Comparison of ENCODE assay signal across 15 cellular contexts in the genomic region with DNA sequence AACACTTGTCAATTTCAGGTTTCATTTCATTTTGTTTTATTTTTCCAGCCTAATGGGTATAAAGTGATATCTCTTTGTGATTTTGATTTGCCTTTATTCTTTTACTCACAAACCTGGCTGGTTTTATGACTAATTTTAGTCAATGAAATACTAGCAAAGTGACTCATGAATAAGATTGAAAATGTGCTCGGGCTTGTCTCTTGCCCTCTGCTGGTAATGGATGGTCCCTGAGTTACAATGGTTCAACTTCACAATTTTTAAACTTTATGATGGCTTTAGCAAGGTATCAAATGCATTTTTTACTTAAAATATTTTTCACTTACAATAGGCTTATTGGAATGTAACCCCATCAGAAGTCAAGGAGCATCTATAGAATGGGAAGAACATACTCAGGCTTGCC.
DNase-seq lines count a peak whose midpoint lies in the region; ATAC-seq and TF ChIP-seq lines count a peak whose summit lies in the region.
"Had no signal": no experiment of that assay in that cellular context is flagged by ENCODE, and none has a peak within 500 bp of the region (broad histone marks: within the 10 kb centered on the region; RNA-seq: fewer than 3 reads in every experiment).

No MANE protein-coding gene starts in this region.

- TF ChIP-seq CTCF in osteocyte (IDR thresholded peaks at IDR 0.05) = peak; percentile 10

- peaks cover 11% of the 10 kb centered on the region for H3K9me3 Mint-ChIP-seq in osteocyte (ENCODE audit: unreplicated experiment)

- intact Hi-C loops in right cardiac atrium (cut with DNase I) = no loop called here

- DNase-seq in astrocyte of the hippocampus (ENCODE audit: low read depth, low spot score) = peak; percentile 8
- no peak for DNase-seq in osteocyte (ENCODE audit: extremely low spot score, unreplicated experiment)
- DNase-seq in NCI-H2081 treated with DMSO at 0.1 percent for 48 hours (lab: John Stamatoyannopoulos, UW) = no peak
- DNase-seq in right cardiac atrium = no peak
- DNase-seq in GM19238 (ENCODE audit: insufficient read length, low spot score) = no peak
- DNase-seq: activated CD4-positive, alpha-beta T cell treated with anti-CD3 and anti-CD28 coated beads for 36 hours; hippocampal formation; NCI-H1105; NCI-H226; stimulated activated naive CD8-positive, alpha-beta T cell treated with anti-CD3 and anti-CD28 coated beads, Interleukin-15, amount 100 ng/mL, for 72 hours; T-cell had no signal

- no peak overlapping the region for H3K27ac Mint-ChIP-seq in osteocyte (ENCODE audit: unreplicated experiment)
- H3K27ac Mint-ChIP-seq: activated CD4-positive, alpha-beta T cell treated with anti-CD3 and anti-CD28 coated beads for 36 hours; natural killer cell treated with Interleukin-12 subunit alpha and Interleukin-12 subunit beta and Interleukin-15 and Interleukin-18, amount 100 ng/mL, for 72 hours; stimulated activated naive CD8-positive, alpha-beta T cell treated with anti-CD3 and anti-CD28 coated beads, Interleukin-15, amount 100 ng/mL, for 72 hours; T-cell had no signal

- no peak overlapping the region for H3K27ac ChIP-seq in right cardiac atrium (ENCODE audit: low read length)

- ATAC-seq in GM18511 (IDR thresholded peaks at IDR 0.05; ENCODE audit: unreplicated experiment) (peak; percentile 79), HG03342 (IDR thresholded peaks at IDR 0.05; ENCODE audit: unreplicated experiment) (peak; percentile 54), HG02763 (IDR thresholded peaks at IDR 0.05; ENCODE audit: unreplicated experiment) (no peak), right cardiac atrium (no peak)
- ATAC-seq: activated CD4-positive, alpha-beta T cell treated with anti-CD3 and anti-CD28 coated beads for 36 hours; natural killer cell treated with Interleukin-12 subunit alpha and Interleukin-12 subunit beta and Interleukin-15 and Interleukin-18, amount 100 ng/mL, for 72 hours; stimulated activated naive CD8-positive, alpha-beta T cell treated with anti-CD3 and anti-CD28 coated beads, Interleukin-15, amount 100 ng/mL, for 72 hours; T-cell had no signal

- H3K27me3 ChIP-seq in right cardiac atrium (ENCODE audit: control insufficient read depth, insufficient read depth) = no peaks in the 10 kb centered on the region

- no peaks in the 10 kb centered on the region for H3K4me1 Mint-ChIP-seq in osteocyte (ENCODE audit: unreplicated experiment)
- H3K4me1 Mint-ChIP-seq: activated CD4-positive, alpha-beta T cell treated with anti-CD3 and anti-CD28 coated beads for 36 hours; stimulated activated naive CD8-positive, alpha-beta T cell treated with anti-CD3 and anti-CD28 coated beads, Interleukin-15, amount 100 ng/mL, for 72 hours; T-cell had no signal

- 56% methylated on average over 1 of the region's 1 CpG for WGBS in right cardiac atrium

- H3K4me1 ChIP-seq in right cardiac atrium (ENCODE audit: control insufficient read depth, insufficient read depth, low read length) = no peaks in the 10 kb centered on the region

- H3K4me3 Mint-ChIP-seq in osteocyte (ENCODE audit: unreplicated experiment) = no peak overlapping the region
- H3K4me3 Mint-ChIP-seq: activated CD4-positive, alpha-beta T cell treated with anti-CD3 and anti-CD28 coated beads for 36 hours; natural killer cell treated with Interleukin-12 subunit alpha and Interleukin-12 subunit beta and Interleukin-15 and Interleukin-18, amount 100 ng/mL, for 72 hours; stimulated activated naive CD8-positive, alpha-beta T cell treated with anti-CD3 and anti-CD28 coated beads, Interleukin-15, amount 100 ng/mL, for 72 hours; T-cell had no signal

- H3K36me3 Mint-ChIP-seq in osteocyte (ENCODE audit: unreplicated experiment) = no peaks in the 10 kb centered on the region
- H3K36me3 Mint-ChIP-seq: natural killer cell treated with Interleukin-12 subunit alpha and Interleukin-12 subunit beta and Interleukin-15 and Interleukin-18, amount 100 ng/mL, for 72 hours; T-cell had no signal

- no peaks in the 10 kb centered on the region for H3K27me3 Mint-ChIP-seq in osteocyte (ENCODE audit: unreplicated experiment)
- H3K27me3 Mint-ChIP-seq: activated CD4-positive, alpha-beta T cell treated with anti-CD3 and anti-CD28 coated beads for 36 hours; natural killer cell treated with Interleukin-12 subunit alpha and Interleukin-12 subunit beta and Interleukin-15 and Interleukin-18, amount 100 ng/mL, for 72 hours; stimulated activated naive CD8-positive, alpha-beta T cell treated with anti-CD3 and anti-CD28 coated beads, Interleukin-15, amount 100 ng/mL, for 72 hours; T-cell had no signal

- no peaks in the 10 kb centered on the region for H3K9me3 ChIP-seq in right cardiac atrium (ENCODE audit: control insufficient read depth, low read length)

- no peak overlapping the region for H3K4me3 ChIP-seq in right cardiac atrium (ENCODE audit: low read length)

Comparison
In these comparisons a context has a peak if more than half of its experiments do, and no peak if none do; other contexts are left out.
1. ATAC-seq: peak in GM18511 (single experiment) and HG03342 (single experiment); none in HG02763 (single experiment) and right cardiac atrium (0 of 2).